Comparison of ENCODE assay signal across 1 cellular context in the genomic region with DNA sequence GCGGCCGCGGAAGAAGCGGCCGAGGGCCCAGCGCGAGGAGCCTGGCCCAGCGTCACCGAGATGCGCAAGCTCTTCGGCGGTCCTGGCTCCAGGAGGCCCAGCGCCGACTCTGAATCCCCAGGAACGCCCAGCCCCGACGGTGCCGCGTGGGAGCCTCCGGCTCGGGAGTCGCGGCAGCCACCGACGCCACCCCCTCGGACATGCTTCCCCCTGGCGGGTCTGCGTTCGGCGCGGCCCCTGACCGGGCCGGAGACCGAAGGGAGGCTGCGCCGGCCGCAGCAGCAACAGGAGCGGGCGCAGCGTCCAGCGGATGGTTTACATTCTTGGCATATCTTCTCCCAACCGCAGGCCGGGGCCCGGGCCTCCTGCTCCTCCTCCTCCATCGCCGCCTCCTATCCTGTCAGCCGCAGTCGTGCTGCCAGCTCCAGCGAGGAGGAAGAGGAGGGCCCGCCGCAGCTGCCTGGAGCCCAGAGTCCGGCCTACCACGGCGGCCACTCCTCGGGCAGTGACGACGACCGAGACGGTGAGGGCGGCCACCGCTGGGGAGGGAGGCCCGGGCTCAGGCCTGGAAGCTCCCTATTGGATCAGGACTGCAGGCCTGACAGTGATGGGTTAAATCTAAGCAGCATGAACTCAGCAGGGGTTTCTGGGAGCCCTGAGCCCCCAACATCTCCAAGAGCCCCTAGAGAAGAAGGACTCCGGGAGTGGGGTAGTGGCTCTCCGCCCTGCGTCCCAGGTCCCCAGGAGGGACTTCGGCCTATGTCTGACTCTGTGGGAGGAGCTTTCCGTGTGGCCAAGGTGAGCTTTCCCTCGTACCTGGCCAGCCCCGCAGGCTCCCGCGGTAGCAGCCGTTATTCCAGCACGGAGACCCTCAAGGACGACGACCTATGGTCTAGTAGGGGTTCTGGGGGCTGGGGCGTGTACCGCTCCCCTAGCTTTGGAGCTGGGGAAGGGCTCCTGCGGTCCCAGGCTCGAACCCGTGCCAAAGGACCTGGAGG.
TF ChIP-seq lines count a peak whose summit lies in the region.

No MANE protein-coding gene starts in this region.

TF ChIP-seq in HepG2, 621 proteins besides CTCF, POLR2A, EP300 and RAD21 (continued from another document and continues in another):
- TF ChIP-seq, protein P1, sequence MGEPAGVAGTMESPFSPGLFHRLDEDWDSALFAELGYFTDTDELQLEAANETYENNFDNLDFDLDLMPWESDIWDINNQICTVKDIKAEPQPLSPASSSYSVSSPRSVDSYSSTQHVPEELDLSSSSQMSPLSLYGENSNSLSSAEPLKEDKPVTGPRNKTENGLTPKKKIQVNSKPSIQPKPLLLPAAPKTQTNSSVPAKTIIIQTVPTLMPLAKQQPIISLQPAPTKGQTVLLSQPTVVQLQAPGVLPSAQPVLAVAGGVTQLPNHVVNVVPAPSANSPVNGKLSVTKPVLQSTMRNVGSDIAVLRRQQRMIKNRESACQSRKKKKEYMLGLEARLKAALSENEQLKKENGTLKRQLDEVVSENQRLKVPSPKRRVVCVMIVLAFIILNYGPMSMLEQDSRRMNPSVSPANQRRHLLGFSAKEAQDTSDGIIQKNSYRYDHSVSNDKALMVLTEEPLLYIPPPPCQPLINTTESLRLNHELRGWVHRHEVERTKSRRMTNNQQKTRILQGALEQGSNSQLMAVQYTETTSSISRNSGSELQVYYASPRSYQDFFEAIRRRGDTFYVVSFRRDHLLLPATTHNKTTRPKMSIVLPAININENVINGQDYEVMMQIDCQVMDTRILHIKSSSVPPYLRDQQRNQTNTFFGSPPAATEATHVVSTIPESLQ (CRISPR knock-in tag; conservative IDR thresholded peaks at IDR 0.05), result no peak
- peak; percentile 64; the same call in 1 of the 2 replicates for TF ChIP-seq HOXA3 (CRISPR knock-in tag; IDR thresholded peaks at IDR 0.05)
- peak; percentile 69; the same call in 1 of the 2 replicates for TF ChIP-seq ZNF792 (CRISPR knock-in tag; IDR thresholded peaks at IDR 0.05)
- TF ChIP-seq CREB1 (IDR thresholded peaks at IDR 0.05), result 0 out of 2 replicates have a peak, but pooled peaks have one; percentile 20
- no peak for TF ChIP-seq CREB1 (CRISPR knock-in tag; IDR thresholded peaks at IDR 0.05)
- TF ChIP-seq ZNF17 (CRISPR knock-in tag; IDR thresholded peaks at IDR 0.05), result 0 out of 2 replicates have a peak, but pooled peaks have one; percentile 52
- TF ChIP-seq ZNF20 (CRISPR knock-in tag; IDR thresholded peaks at IDR 0.05), result no peak
- peak; percentile 71; the same call in 1 of the 2 replicates for TF ChIP-seq ZNF891 (CRISPR knock-in tag; IDR thresholded peaks at IDR 0.05)
- peak; percentile 69; the same call in 1 of the 2 replicates for TF ChIP-seq SOX5 (CRISPR knock-in tag; IDR thresholded peaks at IDR 0.05; ENCODE audit: borderline replicate concordance)
- TF ChIP-seq CBX2 (IDR thresholded peaks at IDR 0.05; ENCODE audit: low read depth, low read length), result no peak
- TF ChIP-seq CBX2 (CRISPR knock-in tag; IDR thresholded peaks at IDR 0.05; ENCODE audit: low read depth), result 0 out of 2 replicates have a peak, but pooled peaks have one; percentile 30
- TF ChIP-seq SIX4 (CRISPR knock-in tag; IDR thresholded peaks at IDR 0.05), result 0 out of 2 replicates have a peak, but pooled peaks have one; percentile 19
- TF ChIP-seq HOXA9 (CRISPR knock-in tag; IDR thresholded peaks at IDR 0.05; ENCODE audit: borderline replicate concordance), result peak; percentile 76
- peak; percentile 80 for TF ChIP-seq ZNF501 (CRISPR knock-in tag; IDR thresholded peaks at IDR 0.05)
- no peak for TF ChIP-seq SETDB1 (CRISPR knock-in tag; IDR thresholded peaks at IDR 0.05; ENCODE audit: borderline replicate concordance)
- peak; percentile 71; the same call in 1 of the 2 replicates for TF ChIP-seq ZNF780A (CRISPR knock-in tag; IDR thresholded peaks at IDR 0.05)
- TF ChIP-seq TAF1 (CRISPR knock-in tag; IDR thresholded peaks at IDR 0.05), result peak; percentile 78
- TF ChIP-seq, protein P2, sequence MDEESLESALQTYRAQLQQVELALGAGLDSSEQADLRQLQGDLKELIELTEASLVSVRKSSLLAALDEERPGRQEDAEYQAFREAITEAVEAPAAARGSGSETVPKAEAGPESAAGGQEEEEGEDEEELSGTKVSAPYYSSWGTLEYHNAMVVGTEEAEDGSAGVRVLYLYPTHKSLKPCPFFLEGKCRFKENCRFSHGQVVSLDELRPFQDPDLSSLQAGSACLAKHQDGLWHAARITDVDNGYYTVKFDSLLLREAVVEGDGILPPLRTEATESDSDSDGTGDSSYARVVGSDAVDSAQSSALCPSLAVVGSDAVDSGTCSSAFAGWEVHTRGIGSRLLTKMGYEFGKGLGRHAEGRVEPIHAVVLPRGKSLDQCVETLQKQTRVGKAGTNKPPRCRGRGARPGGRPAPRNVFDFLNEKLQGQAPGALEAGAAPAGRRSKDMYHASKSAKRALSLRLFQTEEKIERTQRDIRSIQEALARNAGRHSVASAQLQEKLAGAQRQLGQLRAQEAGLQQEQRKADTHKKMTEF (CRISPR knock-in tag; IDR thresholded peaks at IDR 0.05), result peak; percentile 89; the same call in 1 of the 2 replicates
- TF ChIP-seq JUNB (CRISPR knock-in tag; IDR thresholded peaks at IDR 0.05; ENCODE audit: borderline replicate concordance), result peak; percentile 9; the same call in 1 of the 2 replicates
- TF ChIP-seq, protein P3, sequence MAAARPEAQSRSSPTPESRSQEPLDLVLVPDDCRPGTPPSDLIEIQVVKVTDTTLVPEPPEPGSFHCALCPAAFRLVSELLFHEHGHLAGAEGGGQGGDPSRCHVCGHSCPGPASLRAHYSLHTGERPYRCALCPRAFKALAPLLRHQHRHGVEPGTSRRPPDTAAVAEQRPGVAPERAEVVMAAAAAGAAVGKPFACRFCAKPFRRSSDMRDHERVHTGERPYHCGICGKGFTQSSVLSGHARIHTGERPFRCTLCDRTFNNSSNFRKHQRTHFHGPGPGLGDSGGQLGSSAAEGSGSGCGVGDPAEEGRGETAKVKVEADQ (CRISPR knock-in tag; IDR thresholded peaks at IDR 0.05; ENCODE audit: borderline replicate concordance), result 0 out of 2 replicates have a peak, but pooled peaks have one; percentile 23
- TF ChIP-seq, protein P4, sequence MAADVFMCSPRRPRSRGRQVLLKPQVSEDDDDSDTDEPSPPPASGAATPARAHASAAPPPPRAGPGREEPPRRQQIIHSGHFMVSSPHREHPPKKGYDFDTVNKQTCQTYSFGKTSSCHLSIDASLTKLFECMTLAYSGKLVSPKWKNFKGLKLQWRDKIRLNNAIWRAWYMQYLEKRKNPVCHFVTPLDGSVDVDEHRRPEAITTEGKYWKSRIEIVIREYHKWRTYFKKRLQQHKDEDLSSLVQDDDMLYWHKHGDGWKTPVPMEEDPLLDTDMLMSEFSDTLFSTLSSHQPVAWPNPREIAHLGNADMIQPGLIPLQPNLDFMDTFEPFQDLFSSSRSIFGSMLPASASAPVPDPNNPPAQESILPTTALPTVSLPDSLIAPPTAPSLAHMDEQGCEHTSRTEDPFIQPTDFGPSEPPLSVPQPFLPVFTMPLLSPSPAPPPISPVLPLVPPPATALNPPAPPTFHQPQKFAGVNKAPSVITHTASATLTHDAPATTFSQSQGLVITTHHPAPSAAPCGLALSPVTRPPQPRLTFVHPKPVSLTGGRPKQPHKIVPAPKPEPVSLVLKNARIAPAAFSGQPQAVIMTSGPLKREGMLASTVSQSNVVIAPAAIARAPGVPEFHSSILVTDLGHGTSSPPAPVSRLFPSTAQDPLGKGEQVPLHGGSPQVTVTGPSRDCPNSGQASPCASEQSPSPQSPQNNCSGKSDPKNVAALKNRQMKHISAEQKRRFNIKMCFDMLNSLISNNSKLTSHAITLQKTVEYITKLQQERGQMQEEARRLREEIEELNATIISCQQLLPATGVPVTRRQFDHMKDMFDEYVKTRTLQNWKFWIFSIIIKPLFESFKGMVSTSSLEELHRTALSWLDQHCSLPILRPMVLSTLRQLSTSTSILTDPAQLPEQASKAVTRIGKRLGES (CRISPR knock-in tag; IDR thresholded peaks at IDR 0.05; ENCODE audit: borderline replicate concordance), result 0 out of 2 replicates have a peak, but pooled peaks have one; percentile 47
- TF ChIP-seq, protein P5, sequence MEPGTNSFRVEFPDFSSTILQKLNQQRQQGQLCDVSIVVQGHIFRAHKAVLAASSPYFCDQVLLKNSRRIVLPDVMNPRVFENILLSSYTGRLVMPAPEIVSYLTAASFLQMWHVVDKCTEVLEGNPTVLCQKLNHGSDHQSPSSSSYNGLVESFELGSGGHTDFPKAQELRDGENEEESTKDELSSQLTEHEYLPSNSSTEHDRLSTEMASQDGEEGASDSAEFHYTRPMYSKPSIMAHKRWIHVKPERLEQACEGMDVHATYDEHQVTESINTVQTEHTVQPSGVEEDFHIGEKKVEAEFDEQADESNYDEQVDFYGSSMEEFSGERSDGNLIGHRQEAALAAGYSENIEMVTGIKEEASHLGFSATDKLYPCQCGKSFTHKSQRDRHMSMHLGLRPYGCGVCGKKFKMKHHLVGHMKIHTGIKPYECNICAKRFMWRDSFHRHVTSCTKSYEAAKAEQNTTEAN (CRISPR knock-in tag; conservative IDR thresholded peaks at IDR 0.05), result peak; percentile 59; the same call in 1 of the 2 replicates
- TF ChIP-seq, protein P6, sequence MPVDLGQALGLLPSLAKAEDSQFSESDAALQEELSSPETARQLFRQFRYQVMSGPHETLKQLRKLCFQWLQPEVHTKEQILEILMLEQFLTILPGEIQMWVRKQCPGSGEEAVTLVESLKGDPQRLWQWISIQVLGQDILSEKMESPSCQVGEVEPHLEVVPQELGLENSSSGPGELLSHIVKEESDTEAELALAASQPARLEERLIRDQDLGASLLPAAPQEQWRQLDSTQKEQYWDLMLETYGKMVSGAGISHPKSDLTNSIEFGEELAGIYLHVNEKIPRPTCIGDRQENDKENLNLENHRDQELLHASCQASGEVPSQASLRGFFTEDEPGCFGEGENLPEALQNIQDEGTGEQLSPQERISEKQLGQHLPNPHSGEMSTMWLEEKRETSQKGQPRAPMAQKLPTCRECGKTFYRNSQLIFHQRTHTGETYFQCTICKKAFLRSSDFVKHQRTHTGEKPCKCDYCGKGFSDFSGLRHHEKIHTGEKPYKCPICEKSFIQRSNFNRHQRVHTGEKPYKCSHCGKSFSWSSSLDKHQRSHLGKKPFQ (CRISPR knock-in tag; IDR thresholded peaks at IDR 0.05; ENCODE audit: insufficient replicate concordance), result peak; percentile 56
- no peak for TF ChIP-seq RBAK (CRISPR knock-in tag; IDR thresholded peaks at IDR 0.05)
- TF ChIP-seq AHR (CRISPR knock-in tag; IDR thresholded peaks at IDR 0.05), result peak; percentile 65; the same call in 1 of the 2 replicates
- TF ChIP-seq ZSCAN21 (CRISPR knock-in tag; IDR thresholded peaks at IDR 0.05; ENCODE audit: borderline replicate concordance), result peak; percentile 59
- peak; percentile 60; the same call in 1 of the 2 replicates for TF ChIP-seq KMT2A (CRISPR knock-in tag; IDR thresholded peaks at IDR 0.05)
- TF ChIP-seq, protein P7, sequence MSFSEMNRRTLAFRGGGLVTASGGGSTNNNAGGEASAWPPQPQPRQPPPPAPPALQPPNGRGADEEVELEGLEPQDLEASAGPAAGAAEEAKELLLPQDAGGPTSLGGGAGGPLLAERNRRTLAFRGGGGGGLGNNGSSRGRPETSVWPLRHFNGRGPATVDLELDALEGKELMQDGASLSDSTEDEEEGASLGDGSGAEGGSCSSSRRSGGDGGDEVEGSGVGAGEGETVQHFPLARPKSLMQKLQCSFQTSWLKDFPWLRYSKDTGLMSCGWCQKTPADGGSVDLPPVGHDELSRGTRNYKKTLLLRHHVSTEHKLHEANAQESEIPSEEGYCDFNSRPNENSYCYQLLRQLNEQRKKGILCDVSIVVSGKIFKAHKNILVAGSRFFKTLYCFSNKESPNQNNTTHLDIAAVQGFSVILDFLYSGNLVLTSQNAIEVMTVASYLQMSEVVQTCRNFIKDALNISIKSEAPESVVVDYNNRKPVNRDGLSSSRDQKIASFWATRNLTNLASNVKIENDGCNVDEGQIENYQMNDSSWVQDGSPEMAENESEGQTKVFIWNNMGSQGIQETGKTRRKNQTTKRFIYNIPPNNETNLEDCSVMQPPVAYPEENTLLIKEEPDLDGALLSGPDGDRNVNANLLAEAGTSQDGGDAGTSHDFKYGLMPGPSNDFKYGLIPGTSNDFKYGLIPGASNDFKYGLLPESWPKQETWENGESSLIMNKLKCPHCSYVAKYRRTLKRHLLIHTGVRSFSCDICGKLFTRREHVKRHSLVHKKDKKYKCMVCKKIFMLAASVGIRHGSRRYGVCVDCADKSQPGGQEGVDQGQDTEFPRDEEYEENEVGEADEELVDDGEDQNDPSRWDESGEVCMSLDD (CRISPR knock-in tag; IDR thresholded peaks at IDR 0.05; ENCODE audit: borderline replicate concordance), result peak; percentile 77; the same call in 1 of the 2 replicates
- TF ChIP-seq GLI4 (CRISPR knock-in tag; IDR thresholded peaks at IDR 0.05; ENCODE audit: borderline replicate concordance), result 0 out of 2 replicates have a peak, but pooled peaks have one; percentile 14
- TF ChIP-seq WIZ (CRISPR knock-in tag; IDR thresholded peaks at IDR 0.05), result 0 out of 2 replicates have a peak, but pooled peaks have one; percentile 35
- TF ChIP-seq MIER3 (CRISPR knock-in tag; IDR thresholded peaks at IDR 0.05; ENCODE audit: borderline replicate concordance), result peak; percentile 64; the same call in 1 of the 2 replicates
- peak; percentile 81; the same call in 1 of the 2 replicates for TF ChIP-seq ZNF232 (CRISPR knock-in tag; IDR thresholded peaks at IDR 0.05; ENCODE audit: borderline replicate concordance)
- TF ChIP-seq MXI1 (IDR thresholded peaks at IDR 0.05; ENCODE audit: borderline replicate concordance, low read depth, low read length), result peak; percentile 50; the same call in 1 of the 3 replicates
- TF ChIP-seq, protein P8, sequence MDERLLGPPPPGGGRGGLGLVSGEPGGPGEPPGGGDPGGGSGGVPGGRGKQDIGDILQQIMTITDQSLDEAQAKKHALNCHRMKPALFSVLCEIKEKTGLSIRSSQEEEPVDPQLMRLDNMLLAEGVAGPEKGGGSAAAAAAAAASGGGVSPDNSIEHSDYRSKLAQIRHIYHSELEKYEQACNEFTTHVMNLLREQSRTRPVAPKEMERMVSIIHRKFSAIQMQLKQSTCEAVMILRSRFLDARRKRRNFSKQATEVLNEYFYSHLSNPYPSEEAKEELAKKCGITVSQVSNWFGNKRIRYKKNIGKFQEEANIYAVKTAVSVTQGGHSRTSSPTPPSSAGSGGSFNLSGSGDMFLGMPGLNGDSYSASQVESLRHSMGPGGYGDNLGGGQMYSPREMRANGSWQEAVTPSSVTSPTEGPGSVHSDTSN (CRISPR knock-in tag; IDR thresholded peaks at IDR 0.05), result no peak
- peak; percentile 82 for TF ChIP-seq ZNF446 (CRISPR knock-in tag; IDR thresholded peaks at IDR 0.05)
- no peak for TF ChIP-seq CC2D1A (CRISPR knock-in tag; IDR thresholded peaks at IDR 0.05)
- TF ChIP-seq, protein P9, sequence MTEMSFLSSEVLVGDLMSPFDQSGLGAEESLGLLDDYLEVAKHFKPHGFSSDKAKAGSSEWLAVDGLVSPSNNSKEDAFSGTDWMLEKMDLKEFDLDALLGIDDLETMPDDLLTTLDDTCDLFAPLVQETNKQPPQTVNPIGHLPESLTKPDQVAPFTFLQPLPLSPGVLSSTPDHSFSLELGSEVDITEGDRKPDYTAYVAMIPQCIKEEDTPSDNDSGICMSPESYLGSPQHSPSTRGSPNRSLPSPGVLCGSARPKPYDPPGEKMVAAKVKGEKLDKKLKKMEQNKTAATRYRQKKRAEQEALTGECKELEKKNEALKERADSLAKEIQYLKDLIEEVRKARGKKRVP (CRISPR knock-in tag; IDR thresholded peaks at IDR 0.05), result peak in 1 of 2 experiments; percentile 54; a peak in 1 of 4 replicates
- TF ChIP-seq SATB2 (CRISPR knock-in tag; IDR thresholded peaks at IDR 0.05), result 0 out of 2 replicates have a peak, but pooled peaks have one; percentile 80
- TF ChIP-seq SMAD1 (CRISPR knock-in tag; IDR thresholded peaks at IDR 0.05; ENCODE audit: borderline replicate concordance, low read depth), result no peak
- TF ChIP-seq ZNF766 (CRISPR knock-in tag; IDR thresholded peaks at IDR 0.05; ENCODE audit: borderline replicate concordance), result peak; percentile 63; the same call in 1 of the 2 replicates
- TF ChIP-seq KLF12 (CRISPR knock-in tag; IDR thresholded peaks at IDR 0.05; ENCODE audit: borderline replicate concordance), result peak; percentile 91
- TF ChIP-seq ZNF605 (CRISPR knock-in tag; IDR thresholded peaks at IDR 0.05), result peak; percentile 87
